19 cellular contexts compared by ENCODE assay signal in the genomic region with DNA sequence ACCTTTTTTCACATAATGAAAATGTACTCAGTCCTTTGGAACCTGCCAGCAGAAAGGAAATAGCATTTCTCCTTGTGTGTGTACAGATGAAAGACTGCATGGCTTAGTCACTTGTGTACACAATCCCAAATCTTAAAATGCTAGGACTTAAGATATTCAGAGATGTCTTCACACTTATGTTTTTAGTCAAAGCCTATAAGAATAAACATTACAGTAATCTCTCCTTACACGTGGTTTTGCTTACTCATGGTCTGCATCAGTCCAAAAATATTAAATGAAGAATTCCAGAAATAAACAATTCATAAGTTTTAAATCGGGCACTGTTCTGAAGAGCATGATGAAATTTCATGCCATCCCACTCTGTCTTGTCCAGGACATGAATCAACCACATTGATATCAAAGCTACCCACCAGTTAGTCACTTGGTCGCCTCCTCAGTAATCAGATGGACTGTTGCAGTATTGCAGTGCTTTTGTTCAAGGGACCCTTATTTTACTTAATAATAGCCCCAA.
DNase-seq lines count a peak whose midpoint lies in the region; ATAC-seq and TF ChIP-seq lines count a peak whose summit lies in the region.
"Had no signal": no experiment of that assay in that cellular context is flagged by ENCODE, and none has a peak within 500 bp of the region (broad histone marks: within the 10 kb centered on the region; RNA-seq: fewer than 3 reads in every experiment).

No MANE protein-coding gene starts in this region.

- no peaks in the 10 kb centered on the region for H3K27me3 ChIP-seq in adipocyte (replicated peaks; ENCODE audit: control insufficient read depth, insufficient read depth, low read length)
- H3K27me3 ChIP-seq in CD4-positive, alpha-beta T cell (ENCODE audit: control insufficient read depth, insufficient read depth, low read length), result peaks cover 4% of the 10 kb centered on the region
- no peaks in the 10 kb centered on the region for H3K27me3 ChIP-seq in naive thymus-derived CD4-positive, alpha-beta T cell (ENCODE audit: control insufficient read depth in 2 of 2, insufficient read depth in 2 of 2, low read length in 2 of 2)
- H3K27me3 ChIP-seq: vagina had no signal

- DNase-seq in AG08395 (ENCODE audit: low spot score) (peak; percentile 65), HT1080 (ENCODE audit: low read depth) (peak; percentile 77), adipocyte (ENCODE audit: low read depth) (peak; percentile 78), glomerular visceral epithelial cell (ENCODE audit: extremely low spot score) (peak; percentile 4), NCI-H524 treated with DMSO at 0.1 percent for 48 hours (lab: John Stamatoyannopoulos, UW) (no peak)
- no peak for DNase-seq in activated naive CD8-positive, alpha-beta T cell treated with anti-CD3 and anti-CD28 coated beads for 36 hours
- no peak for DNase-seq in CD4-positive, alpha-beta T cell
- no peak for DNase-seq in naive thymus-derived CD4-positive, alpha-beta T cell
- DNase-seq: activated CD8-positive, alpha-beta T cell treated with anti-CD3 and anti-CD28 coated beads, Interleukin-2, amount 10 ng/mL, durations not matched to agents 7 days and 5 days; activated naive CD4-positive, alpha-beta T cell treated with anti-CD3 and anti-CD28 coated beads, Interleukin-2, amount 10 ng/mL, durations not matched to agents 7 days and 5 days; heart right ventricle; KG1; lower lobe of right lung; NCI-H2081 treated with DMSO at 0.1 percent for 48 hours; nucleus accumbens; stimulated activated CD8-positive, alpha-beta memory T cell treated with anti-CD3 and anti-CD28 coated beads, Interleukin-4, amount 100 ng/mL, for 48 hours; T-helper 17 cell had no signal

- no peak overlapping the region for H3K27ac Mint-ChIP-seq in activated naive CD8-positive, alpha-beta T cell treated with anti-CD3 and anti-CD28 coated beads for 36 hours
- H3K27ac Mint-ChIP-seq in CD4-positive, alpha-beta T cell, result no peak overlapping the region
- H3K27ac Mint-ChIP-seq in naive thymus-derived CD4-positive, alpha-beta T cell, result no peak overlapping the region
- H3K27ac Mint-ChIP-seq: activated CD8-positive, alpha-beta T cell treated with anti-CD3 and anti-CD28 coated beads, Interleukin-2, amount 10 ng/mL, durations not matched to agents 7 days and 5 days; activated naive CD4-positive, alpha-beta T cell treated with anti-CD3 and anti-CD28 coated beads, Interleukin-2, amount 10 ng/mL, durations not matched to agents 7 days and 5 days; B cell; T-helper 17 cell had no signal

- no peak for ATAC-seq in CD4-positive, alpha-beta T cell (ENCODE audit: poor library complexity)
- no peak for ATAC-seq in naive thymus-derived CD4-positive, alpha-beta T cell
- ATAC-seq: activated CD8-positive, alpha-beta T cell treated with anti-CD3 and anti-CD28 coated beads, Interleukin-2, amount 10 ng/mL, durations not matched to agents 7 days and 5 days; heart right ventricle; lower lobe of right lung; T-helper 17 cell had no signal

- POLR2A ChIA-PET in CD4-positive, alpha-beta T cell (lab: Charles Lee), result no interaction called here
- POLR2A ChIA-PET in naive thymus-derived CD4-positive, alpha-beta T cell (lab: Charles Lee), result no interaction called here

- CTCF ChIA-PET in CD4-positive, alpha-beta T cell (lab: Charles Lee), result no interaction called here
- CTCF ChIA-PET in naive thymus-derived CD4-positive, alpha-beta T cell (lab: Charles Lee), result no interaction called here

- H3K27me3 Mint-ChIP-seq in activated naive CD8-positive, alpha-beta T cell treated with anti-CD3 and anti-CD28 coated beads for 36 hours, result peaks cover 11% of the 10 kb centered on the region
- H3K27me3 Mint-ChIP-seq in CD4-positive, alpha-beta T cell, result peaks cover 24% of the 10 kb centered on the region
- H3K27me3 Mint-ChIP-seq in naive thymus-derived CD4-positive, alpha-beta T cell, result peaks cover 2 to 43% (median 22%) of the 10 kb centered on the region in 5 donors
- H3K27me3 Mint-ChIP-seq: activated naive CD4-positive, alpha-beta T cell treated with anti-CD3 and anti-CD28 coated beads, Interleukin-2, amount 10 ng/mL, durations not matched to agents 7 days and 5 days had no signal

- intact Hi-C loops in CD4-positive, alpha-beta T cell (cut with DNase I, micrococcal nuclease), result no loop called here
- intact Hi-C loops in naive thymus-derived CD4-positive, alpha-beta T cell (cut with micrococcal nuclease), result no loop called here

- no peaks in the 10 kb centered on the region for H3K36me3 ChIP-seq in adipocyte (ENCODE audit: control insufficient read depth, insufficient read depth, low read length, severe bottlenecking)
- no peaks in the 10 kb centered on the region for H3K36me3 ChIP-seq in naive thymus-derived CD4-positive, alpha-beta T cell (ENCODE audit: control insufficient read depth in 2 of 3, insufficient read depth in 3 of 3, low read length in 3 of 3)
- H3K36me3 ChIP-seq: heart right ventricle, lower lobe of right lung, vagina had no signal

- no peaks in the 10 kb centered on the region for H3K9me3 Mint-ChIP-seq in activated naive CD8-positive, alpha-beta T cell treated with anti-CD3 and anti-CD28 coated beads for 36 hours
- no peaks in the 10 kb centered on the region for H3K9me3 Mint-ChIP-seq in CD4-positive, alpha-beta T cell
- H3K9me3 Mint-ChIP-seq in naive thymus-derived CD4-positive, alpha-beta T cell, result peaks cover 0 to 6% (median 0%) of the 10 kb centered on the region in 11 donors
- H3K9me3 Mint-ChIP-seq: activated naive CD4-positive, alpha-beta T cell treated with anti-CD3 and anti-CD28 coated beads, Interleukin-2, amount 10 ng/mL, durations not matched to agents 7 days and 5 days had no signal

- H3K4me1 Mint-ChIP-seq in activated naive CD8-positive, alpha-beta T cell treated with anti-CD3 and anti-CD28 coated beads for 36 hours, result no peaks in the 10 kb centered on the region
- no peaks in the 10 kb centered on the region for H3K4me1 Mint-ChIP-seq in CD4-positive, alpha-beta T cell (ENCODE audit: low read depth)
- H3K4me1 Mint-ChIP-seq in naive thymus-derived CD4-positive, alpha-beta T cell, result no peaks in the 10 kb centered on the region
- H3K4me1 Mint-ChIP-seq: activated naive CD4-positive, alpha-beta T cell treated with anti-CD3 and anti-CD28 coated beads, Interleukin-2, amount 10 ng/mL, durations not matched to agents 7 days and 5 days; B cell; T-helper 17 cell had no signal

- H3K4me1 ChIP-seq in adipocyte (ENCODE audit: control insufficient read depth, insufficient read depth, low read length), result peaks cover 17% of the 10 kb centered on the region
- no peaks in the 10 kb centered on the region for H3K4me1 ChIP-seq in naive thymus-derived CD4-positive, alpha-beta T cell (ENCODE audit: control insufficient read depth in 2 of 2, insufficient read depth in 2 of 2, low read length in 2 of 2)
- H3K4me1 ChIP-seq: heart right ventricle, lower lobe of right lung, vagina had no signal

- H3K4me3 Mint-ChIP-seq in activated naive CD8-positive, alpha-beta T cell treated with anti-CD3 and anti-CD28 coated beads for 36 hours, result no peak overlapping the region
- no peak overlapping the region for H3K4me3 Mint-ChIP-seq in CD4-positive, alpha-beta T cell
- no peak overlapping the region for H3K4me3 Mint-ChIP-seq in naive thymus-derived CD4-positive, alpha-beta T cell
- H3K4me3 Mint-ChIP-seq: activated CD8-positive, alpha-beta T cell treated with anti-CD3 and anti-CD28 coated beads, Interleukin-2, amount 10 ng/mL, durations not matched to agents 7 days and 5 days; activated naive CD4-positive, alpha-beta T cell treated with anti-CD3 and anti-CD28 coated beads, Interleukin-2, amount 10 ng/mL, durations not matched to agents 7 days and 5 days; B cell; T-helper 17 cell had no signal

- TF ChIP-seq CTCF in CD4-positive, alpha-beta T cell (IDR thresholded peaks at IDR 0.05), result no peak

- H3K4me3 ChIP-seq in adipocyte (ENCODE audit: low read length), result no peak overlapping the region
- H3K4me3 ChIP-seq in naive thymus-derived CD4-positive, alpha-beta T cell (ENCODE audit: low read length), result no peak overlapping the region
- H3K4me3 ChIP-seq: heart right ventricle, lower lobe of right lung, vagina had no signal

- H3K27ac ChIP-seq in CD4-positive, alpha-beta T cell (ENCODE audit: low read depth, low read length), result no peak overlapping the region
- H3K27ac ChIP-seq in naive thymus-derived CD4-positive, alpha-beta T cell (ENCODE audit: low read depth, low read length), result no peak overlapping the region
- H3K27ac ChIP-seq: heart right ventricle, lower lobe of right lung, vagina had no signal

- H3K9me3 ChIP-seq in adipocyte (ENCODE audit: control insufficient read depth, low read length), result no peaks in the 10 kb centered on the region
- H3K9me3 ChIP-seq in CD4-positive, alpha-beta T cell (ENCODE audit: control insufficient read depth, low read length), result no peaks in the 10 kb centered on the region
- H3K9me3 ChIP-seq in naive thymus-derived CD4-positive, alpha-beta T cell (ENCODE audit: control insufficient read depth in 2 of 3, low read length in 3 of 3), result no peaks in the 10 kb centered on the region
- H3K9me3 ChIP-seq: heart right ventricle, lower lobe of right lung, vagina had no signal

- no peaks in the 10 kb centered on the region for H3K36me3 Mint-ChIP-seq in activated naive CD8-positive, alpha-beta T cell treated with anti-CD3 and anti-CD28 coated beads for 36 hours
- no peaks in the 10 kb centered on the region for H3K36me3 Mint-ChIP-seq in CD4-positive, alpha-beta T cell (ENCODE audit: low read depth)
- no peaks in the 10 kb centered on the region for H3K36me3 Mint-ChIP-seq in naive thymus-derived CD4-positive, alpha-beta T cell
- H3K36me3 Mint-ChIP-seq: activated naive CD4-positive, alpha-beta T cell treated with anti-CD3 and anti-CD28 coated beads, Interleukin-2, amount 10 ng/mL, durations not matched to agents 7 days and 5 days had no signal

- H3K9ac ChIP-seq in adipocyte (ENCODE audit: low read length), result no peak overlapping the region

Comparison
In these comparisons a context has a peak if more than half of its experiments do, and no peak if none do; other contexts are left out.
1. DNase-seq: peak in AG08395 (single experiment), HT1080 (single experiment), adipocyte (single experiment) and glomerular visceral epithelial cell (single experiment); none in activated naive CD8-positive, alpha-beta T cell treated with anti-CD3 and anti-CD28 coated beads for 36 hours (single experiment), NCI-H524 treated with DMSO at 0.1 percent for 48 hours (single experiment), CD4-positive, alpha-beta T cell (0 of 10) and naive thymus-derived CD4-positive, alpha-beta T cell (0 of 9).